ENCODE assay signal across 8 cellular contexts in genomic region chr19:34359140-34359953, GRCh38. TPM values are rescaled to one million over a fixed set of nuclear protein-coding genes. Genes with fewer than 3 reads are reported as not detected.
DNase-seq lines count a peak whose midpoint lies in the region; ATAC-seq and TF ChIP-seq lines count a peak whose summit lies in the region.

No MANE protein-coding gene starts in this region.

- no peaks in the 10 kb centered on the region for H3K27me3 Mint-ChIP-seq in T-cell

- peaks cover 4% of the 10 kb centered on the region for H3K36me3 Mint-ChIP-seq in T-cell

- H3K4me3 ChIP-seq in right atrium auricular region, result peak overlapping the region; percentile 33 to 53
- peak overlapping the region; percentile 34 to 41 for H3K4me3 ChIP-seq in uterus

- peaks cover 20 to 31% (median 23%) of the 10 kb centered on the region in 3 donors for H3K4me1 Mint-ChIP-seq in T-cell

- H3K27ac Mint-ChIP-seq in T-cell, result peak overlapping the region; percentile 90 to 95

- intact Hi-C loops in uterus (cut with DNase I; ENCODE audit: low total_unique reads), result no loop called here

- TF ChIP-seq CTCF in right atrium auricular region (IDR thresholded peaks at IDR 0.05) (peak; percentile 38 to 79), uterus (IDR thresholded peaks at IDR 0.05) (peak; percentile 51 to 62 (median 53))

- CTCF ChIA-PET in T-cell (lab: Charles Lee), result interaction anchor here (0.6 to 1.5 kb wide), 5 partner anchors 9 to 1285 kb away, joined by 3 to 4 read pairs (median 3); no protein-coding TSS in a partner anchor

- DNase-seq in NCI-H146 (lab: John Stamatoyannopoulos, UW), result peak; percentile 99
- DNase-seq in T-cell, result peak; percentile 70 to 95 (median 84)
- DNase-seq in amygdala (lab: John Stamatoyannopoulos, UW), result peak; percentile 54 to 98 (median 86)
- DNase-seq in right atrium auricular region (ENCODE audit: low spot score), result peak; percentile 97
- peak; percentile 95 for DNase-seq in pulmonary artery endothelial cell (ENCODE audit: low read depth, low spot score)
- DNase-seq in uterus, result peak; percentile 92 to 95

- no peaks in the 10 kb centered on the region for H3K9me3 ChIP-seq in right atrium auricular region
- no peaks in the 10 kb centered on the region for H3K9me3 ChIP-seq in uterus

- peak overlapping the region; percentile 79 to 88 (median 84) for H3K4me3 Mint-ChIP-seq in T-cell

- TF ChIP-seq POLR2A in GM15510 (IDR thresholded peaks at IDR 0.05; ENCODE audit: borderline replicate concordance, extremely low read depth, insufficient read length) (peak; percentile 77), uterus (IDR thresholded peaks at IDR 0.05) (peak; percentile 25 to 62)

- H3K36me3 ChIP-seq in right atrium auricular region (peaks cover 10% of the 10 kb centered on the region), uterus (no peaks in the 10 kb centered on the region)

- peak; percentile 84 for ATAC-seq in HG02884 (IDR thresholded peaks at IDR 0.05; ENCODE audit: unreplicated experiment)
- peak; percentile 87 to 91 (median 89) for ATAC-seq in T-cell (replicated peaks in 1 of 4)

- H3K9me3 Mint-ChIP-seq in T-cell, result no peaks in the 10 kb centered on the region

- H3K4me1 ChIP-seq in right atrium auricular region (peaks cover 0 to 19% of the 10 kb centered on the region in 2 donors), uterus (no peaks in the 10 kb centered on the region)

- POLR2A ChIA-PET in T-cell (lab: Charles Lee), result interaction anchor here in 1 of 2 donors (0.5 kb wide), 1 partner anchor 1385 kb away, joined by 4 read pairs; no protein-coding TSS in a partner anchor

- no peaks in the 10 kb centered on the region for H3K27me3 ChIP-seq in right atrium auricular region
- H3K27me3 ChIP-seq in uterus, result no peaks in the 10 kb centered on the region

- H3K27ac ChIP-seq in right atrium auricular region (peak overlapping the region; percentile 82 to 88), uterus (peak overlapping the region; percentile 67 to 84)

RNA-seq across cellular contexts. Expression of gene GPI, which starts 5.6 kb away (rescaled TPM):
- 100 to 1,000 TPM; 108 to 132 (median 126) TPM for total RNA-seq in T-cell
- total RNA-seq in right atrium auricular region, result 100 to 1,000 TPM; 340 to 413 TPM
- 169 and 172 TPM in 2 replicates for total RNA-seq in pulmonary artery endothelial cell
- 100 to 1,000 TPM in 1 of 4 donors, 10 to 100 TPM in 3; 41.5 to 120 (median 95.2) TPM for total RNA-seq in uterus

RNA-seq across cellular contexts. Expression of gene PDCD2L, which starts 44.9 kb away (rescaled TPM):
- 10 to 100 TPM in 4 of 5 donors, 1 to 10 TPM in 1; 9.4 to 14.8 (median 14.2) TPM for total RNA-seq in T-cell
- total RNA-seq in right atrium auricular region, result 10 to 100 TPM in 1 of 2 donors, 1 to 10 TPM in 1; 9.5 to 14.0 TPM
- 19.7 and 20.6 TPM in 2 replicates for total RNA-seq in pulmonary artery endothelial cell
- total RNA-seq in uterus, result 10 to 100 TPM; 11.1 to 24.8 (median 17.3) TPM

Comparison
In these comparisons a context has a peak if more than half of its experiments do, and no peak if none do; other contexts are left out.
1. Peak in every context shown above with its lines: DNase-seq, ATAC-seq, H3K4me3 ChIP-seq and H3K27ac ChIP-seq.